8 cellular contexts compared by ENCODE assay signal in the genomic region with DNA sequence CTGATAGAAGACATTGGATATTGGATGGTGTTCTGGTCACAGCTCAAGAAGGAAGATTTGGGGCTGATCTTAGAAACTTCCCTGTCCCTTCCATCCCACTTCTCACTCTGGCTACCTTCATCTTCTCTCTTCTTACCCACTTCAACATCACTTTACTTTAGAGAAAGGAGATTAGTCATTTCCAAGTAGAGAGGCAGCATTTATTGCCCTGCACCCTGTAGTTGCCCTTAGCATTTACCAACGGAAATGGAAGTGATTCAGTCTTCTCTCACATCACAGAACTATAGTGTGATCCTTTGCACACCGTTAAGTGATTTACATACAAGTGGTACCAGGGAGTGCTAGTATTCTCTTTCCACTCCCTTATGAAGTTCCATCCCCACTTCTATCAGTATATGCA. TPM values are rescaled to one million over a fixed set of nuclear protein-coding genes. Genes with fewer than 3 reads are reported as not detected.
DNase-seq lines count a peak whose midpoint lies in the region; ATAC-seq and TF ChIP-seq lines count a peak whose summit lies in the region.

No MANE protein-coding gene starts in this region.

- POLR2A ChIA-PET in activated naive CD8-positive, alpha-beta T cell treated with anti-CD3 and anti-CD28 coated beads, Interleukin-2, amount 10 ng/mL, durations not matched to agents 7 days and 5 days (lab: Charles Lee): interaction anchor here (1.6 to 2.8 kb wide), 5 partner anchors 10 to 52 kb away, joined by 3 to 19 read pairs (median 12); partner anchors contain the start of gene PHLDA1

- no peak overlapping the region for H3K4me3 ChIP-seq in mucosa of rectum (ENCODE audit: low read length in 2 of 2)

- H3K36me3 ChIP-seq in mucosa of rectum (ENCODE audit: control insufficient read depth in 2 of 2, insufficient read depth in 2 of 2, low read length in 2 of 2): no peaks in the 10 kb centered on the region

- H3K36me3 Mint-ChIP-seq in activated naive CD8-positive, alpha-beta T cell treated with anti-CD3 and anti-CD28 coated beads, Interleukin-2, amount 10 ng/mL, durations not matched to agents 7 days and 5 days: peaks cover 2% of the 10 kb centered on the region

- peaks cover 49% of the 10 kb centered on the region for H3K4me1 Mint-ChIP-seq in activated naive CD8-positive, alpha-beta T cell treated with anti-CD3 and anti-CD28 coated beads, Interleukin-2, amount 10 ng/mL, durations not matched to agents 7 days and 5 days

- H3K9ac ChIP-seq in mucosa of rectum (ENCODE audit: low read depth in 1 of 2, low read length in 2 of 2): no peak overlapping the region

- H3K27ac Mint-ChIP-seq in activated naive CD8-positive, alpha-beta T cell treated with anti-CD3 and anti-CD28 coated beads, Interleukin-2, amount 10 ng/mL, durations not matched to agents 7 days and 5 days: peak overlapping the region; percentile 93

- peaks cover 17 to 35% of the 10 kb centered on the region in 2 donors for H3K4me1 ChIP-seq in mucosa of rectum (ENCODE audit: control insufficient read depth in 2 of 2, insufficient read depth in 2 of 2, low read length in 2 of 2)

- H3K4me3 Mint-ChIP-seq in activated naive CD8-positive, alpha-beta T cell treated with anti-CD3 and anti-CD28 coated beads, Interleukin-2, amount 10 ng/mL, durations not matched to agents 7 days and 5 days: peak overlapping the region; percentile 65

- no peak for TF ChIP-seq CTCF in GM13977 (IDR thresholded peaks at IDR 0.05; ENCODE audit: extremely low read depth, insufficient read depth, missing control alignments)

- ATAC-seq in GM18498 (IDR thresholded peaks at IDR 0.05; ENCODE audit: unreplicated experiment): peak; percentile 52
- ATAC-seq in activated naive CD8-positive, alpha-beta T cell treated with anti-CD3 and anti-CD28 coated beads, Interleukin-2, amount 10 ng/mL, durations not matched to agents 7 days and 5 days (ENCODE audit: low read depth): peak; percentile 77

- no peaks in the 10 kb centered on the region for H3K27me3 Mint-ChIP-seq in activated naive CD8-positive, alpha-beta T cell treated with anti-CD3 and anti-CD28 coated beads, Interleukin-2, amount 10 ng/mL, durations not matched to agents 7 days and 5 days

- H3K9me3 Mint-ChIP-seq in activated naive CD8-positive, alpha-beta T cell treated with anti-CD3 and anti-CD28 coated beads, Interleukin-2, amount 10 ng/mL, durations not matched to agents 7 days and 5 days: no peaks in the 10 kb centered on the region

- in situ Hi-C loops in GM13977 (cut with MboI; ENCODE audit: low pct_unique_long_range_greater_than_20kb, low sequenced_read_pairs, unreplicated experiment): no loop called here

- H3K27ac ChIP-seq in mucosa of rectum (ENCODE audit: low read depth in 2 of 2, low read length in 2 of 2): peak overlapping the region; percentile 77 to 78

- peak; percentile 32 for DNase-seq in HPDE6-E6E7 (ENCODE audit: extremely low spot score)
- no peak for DNase-seq in activated naive CD8-positive, alpha-beta T cell treated with anti-CD3 and anti-CD28 coated beads, Interleukin-2, amount 10 ng/mL, durations not matched to agents 7 days and 5 days
- DNase-seq in Ammon's horn (ENCODE audit: low spot score): no peak
- no peak for DNase-seq in GM13977 (ENCODE audit: low spot score)
- DNase-seq in NCI-H1694 treated with DMSO at 0.1 percent for 48 hours (lab: John Stamatoyannopoulos, UW): no peak
- DNase-seq in mesenteric fat pad (ENCODE audit: low spot score): no peak

- no peaks in the 10 kb centered on the region for H3K27me3 ChIP-seq in mucosa of rectum (ENCODE audit: control insufficient read depth in 2 of 2, insufficient read depth in 2 of 2, low read length in 2 of 2)

- H3K9me3 ChIP-seq in mucosa of rectum (ENCODE audit: control insufficient read depth in 2 of 2, low read length in 2 of 2): no peaks in the 10 kb centered on the region

RNA-seq across cellular contexts. Expression of gene PHLDA1, which starts 52.4 kb away (rescaled TPM):
- total RNA-seq in activated naive CD8-positive, alpha-beta T cell treated with anti-CD3 and anti-CD28 coated beads, Interleukin-2, amount 10 ng/mL, durations not matched to agents 7 days and 5 days: 1 to 10 TPM; 5.2 to 5.8 TPM
- 45.7 TPM for total RNA-seq in mesenteric fat pad
